Comparison of ENCODE assay signal across 9 cellular contexts in the genomic region with DNA sequence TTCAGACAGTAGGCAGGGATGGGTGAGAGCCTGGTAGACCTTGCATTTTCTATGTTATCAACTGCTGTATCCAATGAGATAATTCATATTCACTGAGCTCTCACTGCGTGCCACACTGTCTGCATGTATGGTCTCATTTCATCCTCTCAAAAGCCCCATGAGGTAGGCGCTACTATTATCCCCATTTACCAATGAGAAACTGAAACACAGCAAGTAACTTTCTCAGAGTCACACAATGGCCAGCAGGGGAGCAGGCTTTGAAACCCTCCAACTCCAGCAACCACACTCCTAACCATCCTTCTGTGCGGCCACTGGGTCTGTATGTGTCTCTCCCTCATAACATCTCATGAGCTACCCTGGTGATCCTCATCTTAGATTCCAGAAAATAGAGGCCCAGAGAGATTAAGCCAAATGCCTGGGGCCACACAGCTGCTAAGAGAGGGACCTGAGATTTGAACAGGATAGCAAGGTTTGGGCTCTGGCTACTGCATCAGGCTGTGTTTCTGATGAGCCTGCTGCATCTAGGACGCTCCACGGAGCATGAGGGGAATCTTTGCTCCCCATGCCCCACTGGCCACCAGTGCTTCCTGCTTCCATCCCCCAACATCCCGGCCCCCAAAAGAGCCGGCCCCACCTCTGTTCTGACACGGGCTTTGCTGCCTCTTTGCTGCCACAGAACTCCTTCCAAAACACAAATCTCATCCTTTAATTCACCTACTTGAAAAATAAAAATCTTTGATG. TPM values are rescaled to one million over a fixed set of nuclear protein-coding genes. Genes with fewer than 3 reads are reported as not detected.
DNase-seq lines count a peak whose midpoint lies in the region; ATAC-seq and TF ChIP-seq lines count a peak whose summit lies in the region.
"Had no signal": no experiment of that assay in that cellular context is flagged by ENCODE, and none has a peak within 500 bp of the region (broad histone marks: within the 10 kb centered on the region; RNA-seq: fewer than 3 reads in every experiment).

No MANE protein-coding gene starts in this region.

- H3K36me3 Mint-ChIP-seq in activated CD4-positive, alpha-beta T cell treated with anti-CD3 and anti-CD28 coated beads for 36 hours (ENCODE audit: low read depth), result peaks cover 81% of the 10 kb centered on the region

- intact Hi-C loops in activated CD4-positive, alpha-beta T cell treated with anti-CD3 and anti-CD28 coated beads for 36 hours (cut with DNase I, micrococcal nuclease), result loop anchor here (1.0 to 10.0 kb wide), 16 partner anchors 15 to 1127 kb away; partner anchors contain the start of genes EIF1 (in 1 of the 2) and TOP2A (in 1 of the 2)
- intact Hi-C loops in left colon (cut with DNase I, micrococcal nuclease), result no loop called here

- no peaks in the 10 kb centered on the region for H3K9me3 ChIP-seq in thymus (ENCODE audit: control insufficient read depth)

- H3K9me3 Mint-ChIP-seq in activated CD4-positive, alpha-beta T cell treated with anti-CD3 and anti-CD28 coated beads for 36 hours (ENCODE audit: low read depth), result no peaks in the 10 kb centered on the region

- ATAC-seq in activated CD4-positive, alpha-beta T cell treated with anti-CD3 and anti-CD28 coated beads for 36 hours, result peak; percentile 55
- ATAC-seq in HG02763 (IDR thresholded peaks at IDR 0.05; ENCODE audit: unreplicated experiment) (no peak), left colon (no peak)

- 86% methylated on average over 8 of the region's 8 CpGs for WGBS in thymus

- no peaks in the 10 kb centered on the region for H3K36me3 ChIP-seq in thymus (ENCODE audit: control insufficient read depth, insufficient read depth)

- H3K4me1 ChIP-seq in thymus (ENCODE audit: control insufficient read depth, insufficient read depth, low read length), result peaks cover 38% of the 10 kb centered on the region

- peak overlapping the region; percentile 94 for H3K4me3 Mint-ChIP-seq in activated CD4-positive, alpha-beta T cell treated with anti-CD3 and anti-CD28 coated beads for 36 hours

- peak overlapping the region; percentile 98 for H3K27ac Mint-ChIP-seq in activated CD4-positive, alpha-beta T cell treated with anti-CD3 and anti-CD28 coated beads for 36 hours

- no peak overlapping the region for H3K27ac ChIP-seq in coronary artery
- peak overlapping the region; percentile 34 for H3K27ac ChIP-seq in thymus (ENCODE audit: low read depth)
- H3K27ac ChIP-seq: VCaP had no signal

- DNase-seq in activated CD4-positive, alpha-beta T cell treated with anti-CD3 and anti-CD28 coated beads for 36 hours, result peak; percentile 83
- no peak for DNase-seq in activated CD4-positive, alpha-beta T cell treated with anti-CD3 and anti-CD28 coated beads for 1 hour
- DNase-seq in T follicular helper cell (ENCODE audit: low read depth) (peak; percentile 58), coronary artery (ENCODE audit: low spot score) (peak; percentile 60), NCI-H2081 (lab: John Stamatoyannopoulos, UW) (no peak), left colon (no peak)

- POLR2A ChIA-PET in activated CD4-positive, alpha-beta T cell treated with anti-CD3 and anti-CD28 coated beads for 36 hours (lab: Charles Lee), result interaction anchor here (0.7 to 9.7 kb wide), 30 partner anchors 11 to 1369 kb away, joined by 3 to 195 read pairs (median 8); partner anchors contain the start of genes CDC6, ODAD4, SMARCE1 and TOP2A

- H3K4me3 ChIP-seq in coronary artery (no peak overlapping the region), thymus (ENCODE audit: low read length) (peak overlapping the region; percentile 28)

- H3K27me3 ChIP-seq in thymus (ENCODE audit: control insufficient read depth, insufficient read depth), result no peaks in the 10 kb centered on the region

- CTCF ChIA-PET in activated CD4-positive, alpha-beta T cell treated with anti-CD3 and anti-CD28 coated beads for 36 hours (lab: Charles Lee), result interaction anchor here (0.6 to 18.2 kb wide), 23 partner anchors 11 to 1117 kb away, joined by 3 to 403 read pairs (median 6); partner anchors contain the start of genes SMARCE1 and TOP2A

- peaks cover 51% of the 10 kb centered on the region for H3K4me1 Mint-ChIP-seq in activated CD4-positive, alpha-beta T cell treated with anti-CD3 and anti-CD28 coated beads for 36 hours

- no peaks in the 10 kb centered on the region for H3K27me3 Mint-ChIP-seq in activated CD4-positive, alpha-beta T cell treated with anti-CD3 and anti-CD28 coated beads for 36 hours

- no peak for TF ChIP-seq CTCF in coronary artery (IDR thresholded peaks at IDR 0.05)

RNA-seq across cellular contexts. Expression of gene CCR7, which starts 3.2 kb away (rescaled TPM):
- 100 to 1,000 TPM; 325 to 389 TPM for total RNA-seq in activated CD4-positive, alpha-beta T cell treated with anti-CD3 and anti-CD28 coated beads for 36 hours
- polyA plus RNA-seq in thymus, result 102 TPM
- total RNA-seq in left colon, result under 1 TPM; 0.31 to 0.95 TPM

Comparison
In these comparisons a context has a peak if more than half of its experiments do, and no peak if none do; other contexts are left out.
1. DNase-seq: peak in activated CD4-positive, alpha-beta T cell treated with anti-CD3 and anti-CD28 coated beads for 36 hours (single experiment), T follicular helper cell (single experiment) and coronary artery (single experiment); none in activated CD4-positive, alpha-beta T cell treated with anti-CD3 and anti-CD28 coated beads for 1 hour (single experiment), NCI-H2081 (0 of 2) and left colon (0 of 2).
2. RNA of gene CCR7, which starts 3.2 kb away (total RNA-seq): 325 to 389 TPM in activated CD4-positive, alpha-beta T cell treated with anti-CD3 and anti-CD28 coated beads for 36 hours; 0.31 to 0.95 TPM in left colon; every median in the first group is over 100 times any median in the second.
3. intact Hi-C loops: an anchor here in activated CD4-positive, alpha-beta T cell treated with anti-CD3 and anti-CD28 coated beads for 36 hours (1.0 to 10.0 kb wide); none called in left colon.